Comparison of ENCODE assay signal across 10 cellular contexts in genomic region chr7:55439627-55440026, GRCh38.
DNase-seq lines count a peak whose midpoint lies in the region; ATAC-seq lines count a peak whose summit lies in the region.
"Had no signal": no experiment of that assay in that cellular context is flagged by ENCODE, and none has a peak within 500 bp of the region (broad histone marks: within the 10 kb centered on the region; RNA-seq: fewer than 3 reads in every experiment).

No MANE protein-coding gene starts in this region.

- H3K9me3 Mint-ChIP-seq in activated T-helper 17 cell treated with anti-CD3 and anti-CD28 coated beads, Interleukin-2, amount 50 U/mL, for 72 hours = no peaks in the 10 kb centered on the region

- no peaks in the 10 kb centered on the region for H3K36me3 Mint-ChIP-seq in activated T-helper 17 cell treated with anti-CD3 and anti-CD28 coated beads, Interleukin-2, amount 50 U/mL, for 72 hours (ENCODE audit: low read depth)

- peak overlapping the region; percentile 11 for H3K27ac Mint-ChIP-seq in activated T-helper 17 cell treated with anti-CD3 and anti-CD28 coated beads, Interleukin-2, amount 50 U/mL, for 72 hours

- peaks cover 30% of the 10 kb centered on the region for H3K4me1 Mint-ChIP-seq in activated T-helper 17 cell treated with anti-CD3 and anti-CD28 coated beads, Interleukin-2, amount 50 U/mL, for 72 hours

- peak; percentile 70 for DNase-seq in NCI-H748 (lab: John Stamatoyannopoulos, UW; ENCODE audit: unreplicated experiment)
- no peak for DNase-seq in NCI-H748 treated with DMSO at 0.1 percent for 48 hours (lab: John Stamatoyannopoulos, UW)
- peak; percentile 71 for DNase-seq in NCI-H1092 (lab: John Stamatoyannopoulos, UW)
- peak; percentile 84 for DNase-seq in occipital lobe (lab: John Stamatoyannopoulos, UW)
- DNase-seq in activated effector memory CD4-positive, alpha-beta T cell treated with anti-CD3 and anti-CD28 coated beads, Interleukin-2, amount 50 U/mL, for 16 hours = no peak
- DNase-seq in amniotic stem cell (lab: John Stamatoyannopoulos, UW) = no peak
- DNase-seq in GM19238 (ENCODE audit: insufficient read length, low spot score) = no peak
- DNase-seq: cortex of kidney, MV-4-11 had no signal

- H3K27me3 Mint-ChIP-seq in activated T-helper 17 cell treated with anti-CD3 and anti-CD28 coated beads, Interleukin-2, amount 50 U/mL, for 72 hours = no peaks in the 10 kb centered on the region

- no peak overlapping the region for H3K4me3 Mint-ChIP-seq in activated T-helper 17 cell treated with anti-CD3 and anti-CD28 coated beads, Interleukin-2, amount 50 U/mL, for 72 hours

- no peak for ATAC-seq in activated T-helper 17 cell treated with anti-CD3 and anti-CD28 coated beads, Interleukin-2, amount 50 U/mL, for 72 hours (replicated peaks)

Comparison
In these comparisons a context has a peak if more than half of its experiments do, and no peak if none do; other contexts are left out.
1. DNase-seq: peak in NCI-H748 (single experiment), NCI-H1092 (single experiment) and occipital lobe (single experiment); none in NCI-H748 treated with DMSO at 0.1 percent for 48 hours (single experiment), activated effector memory CD4-positive, alpha-beta T cell treated with anti-CD3 and anti-CD28 coated beads, Interleukin-2, amount 50 U/mL, for 16 hours (single experiment), amniotic stem cell (single experiment) and GM19238 (single experiment).